In the genomic region with DNA sequence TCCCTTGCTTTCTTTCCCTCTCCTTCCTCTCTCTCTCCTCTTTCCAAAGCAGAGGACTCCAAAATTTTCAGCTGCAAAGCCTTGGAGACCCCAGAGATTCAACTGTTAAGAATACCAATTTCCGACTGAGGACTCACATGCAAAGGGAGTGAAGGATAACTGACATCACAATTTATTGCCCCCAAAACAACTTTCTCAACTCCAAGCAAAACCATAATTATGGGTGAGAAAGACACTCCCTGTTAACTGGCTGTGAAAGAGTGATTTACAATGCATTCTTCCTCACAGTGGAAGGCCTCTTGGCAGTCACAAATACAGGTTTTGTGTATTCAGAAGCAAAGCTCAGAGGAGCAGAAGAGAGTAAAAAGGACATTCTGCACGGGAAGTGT, we compare ENCODE assay signal across 24 cellular contexts.
DNase-seq lines count a peak whose midpoint lies in the region; ATAC-seq, FAIRE-seq and TF ChIP-seq lines count a peak whose summit lies in the region.
"Had no signal": no experiment of that assay in that cellular context is flagged by ENCODE, and none has a peak within 500 bp of the region (broad histone marks: within the 10 kb centered on the region; RNA-seq: fewer than 3 reads in every experiment).

No MANE protein-coding gene starts in this region.

- H2AFZ ChIP-seq in neural progenitor cell (replicated peaks) = no peak overlapping the region
- H2AFZ ChIP-seq: PC-9 had no signal

- H3K9me3 ChIP-seq in HEK293 (ENCODE audit: control insufficient read depth, insufficient read depth, low read depth, low read length) = no peaks in the 10 kb centered on the region
- no peaks in the 10 kb centered on the region for H3K9me3 ChIP-seq in neural progenitor cell (ENCODE audit: low read depth)
- H3K9me3 ChIP-seq in pancreas = no peaks in the 10 kb centered on the region
- H3K9me3 ChIP-seq: spleen, tibial nerve had no signal

- no peaks in the 10 kb centered on the region for H4K20me1 ChIP-seq in neural progenitor cell (ENCODE audit: low read depth)

- H3K4me1 ChIP-seq in HEK293 (ENCODE audit: control insufficient read depth, insufficient read depth, low read length) (peaks cover 19% of the 10 kb centered on the region), neural progenitor cell (peaks cover 58% of the 10 kb centered on the region), pancreas (no peaks in the 10 kb centered on the region)

- H3K27me3 Mint-ChIP-seq in endothelial cell (ENCODE audit: unreplicated experiment) (no peaks in the 10 kb centered on the region), neural progenitor cell (ENCODE audit: insufficient read depth, low read depth) (peaks cover 11% of the 10 kb centered on the region)
- H3K27me3 Mint-ChIP-seq: activated CD4-positive, alpha-beta T cell treated with anti-CD3 and anti-CD28 coated beads, Interleukin-2, amount 10 ng/mL, durations not matched to agents 7 days and 5 days; stimulated activated naive B cell treated with anti-CD40 and anti-IgM and Interleukin-4, amounts not matched to agents 10 μg/mL and 1 μg/mL and 100 μg/mL, for 72 hours had no signal

- DNase-seq in MV-4-11 (lab: John Stamatoyannopoulos, UW) (peak; percentile 16), endothelial cell (ENCODE audit: low spot score) (no peak), neural progenitor cell (ENCODE audit: low spot score) (peak; percentile 47), pancreas (no peak), NCI-H1694 (lab: John Stamatoyannopoulos, UW) (no peak), GM20000 (ENCODE audit: low spot score) (no peak)
- DNase-seq: activated CD4-positive, alpha-beta T cell treated with anti-CD3 and anti-CD28 coated beads, Interleukin-2, amount 10 ng/mL, durations not matched to agents 7 days and 5 days; activated naive CD4-positive, alpha-beta T cell treated with anti-CD3 and anti-CD28 coated beads, Interleukin-2, amount 50 U/mL, for 16 hours; activated T-cell treated with anti-CD3 and anti-CD28 coated beads for 4 hours; DMS153; HFFc6; KG1; NCI-H1694 treated with DMSO at 0.1 percent for 48 hours; NCI-H524; PC-9; spleen; stimulated activated naive B cell treated with anti-CD40 and anti-IgM and Interleukin-4, amounts not matched to agents 10 μg/mL and 1 μg/mL and 100 μg/mL, for 72 hours had no signal

- WGBS in pancreas, 2 donors = 32 to 39% methylated on average over 2 of the region's 2 CpGs

- no peak overlapping the region for H3K4me3 Mint-ChIP-seq in endothelial cell (ENCODE audit: unreplicated experiment)
- H3K4me3 Mint-ChIP-seq in neural progenitor cell = no peak overlapping the region
- H3K4me3 Mint-ChIP-seq: activated CD4-positive, alpha-beta T cell treated with anti-CD3 and anti-CD28 coated beads, Interleukin-2, amount 10 ng/mL, durations not matched to agents 7 days and 5 days; B cell; dendritic cell treated with granulocyte-macrophage colony-stimulating factor and Interleukin-4, amounts not matched to agents 40 ng/mL and 50 ng/mL, for 4 days; HFFc6; stimulated activated naive B cell treated with anti-CD40 and anti-IgM and Interleukin-4, amounts not matched to agents 10 μg/mL and 1 μg/mL and 100 μg/mL, for 72 hours had no signal

- H3K27me3 ChIP-seq in neural progenitor cell = peaks cover under 1% of the 10 kb centered on the region
- no peaks in the 10 kb centered on the region for H3K27me3 ChIP-seq in pancreas
- H3K27me3 ChIP-seq: spleen, tibial nerve had no signal

- H3K36me3 Mint-ChIP-seq in endothelial cell (ENCODE audit: low read depth, unreplicated experiment) = no peaks in the 10 kb centered on the region
- H3K36me3 Mint-ChIP-seq in neural progenitor cell = no peaks in the 10 kb centered on the region

- intact Hi-C loops in pancreas (cut with DNase I) = no loop called here

- peak overlapping the region; percentile 51 for H3K27ac ChIP-seq in HEK293 (ENCODE audit: extremely low read depth, low read depth, low read length)
- peak overlapping the region; percentile 65 for H3K27ac ChIP-seq in neural progenitor cell
- no peak overlapping the region for H3K27ac ChIP-seq in pancreas
- H3K27ac ChIP-seq: PC-9, spleen had no signal

- no peak for FAIRE-seq in pancreas (lab: Jason Lieb, UNC)
- FAIRE-seq: TTC549 had no signal

- H3K9me3 Mint-ChIP-seq in endothelial cell (ENCODE audit: unreplicated experiment) (no peaks in the 10 kb centered on the region), neural progenitor cell (peaks cover 2% of the 10 kb centered on the region)
- H3K9me3 Mint-ChIP-seq: dendritic cell treated with granulocyte-macrophage colony-stimulating factor and Interleukin-4, amounts not matched to agents 40 ng/mL and 50 ng/mL, for 4 days; HFFc6 had no signal

- no peaks in the 10 kb centered on the region for H3K36me3 ChIP-seq in HEK293 (ENCODE audit: control insufficient read depth in 2 of 2, insufficient read depth in 1 of 2, low read length in 2 of 2)
- no peaks in the 10 kb centered on the region for H3K36me3 ChIP-seq in neural progenitor cell
- H3K36me3 ChIP-seq in pancreas = no peaks in the 10 kb centered on the region
- H3K36me3 ChIP-seq: spleen, tibial nerve had no signal

- H3K4me1 Mint-ChIP-seq in endothelial cell (ENCODE audit: unreplicated experiment) (peaks cover 48% of the 10 kb centered on the region), neural progenitor cell (peaks cover 68% of the 10 kb centered on the region)

- H3F3A ChIP-seq in neural progenitor cell (ENCODE audit: low read depth) = peaks cover 28% of the 10 kb centered on the region

- POLR2A ChIA-PET in HEK293 (lab: Yijun Ruan, JAX) = no interaction called here

- H3K9ac ChIP-seq in neural progenitor cell = no peak overlapping the region

- no peak for ATAC-seq in pancreas
- ATAC-seq in HG03135 (IDR thresholded peaks at IDR 0.05; ENCODE audit: unreplicated experiment) = no peak
- ATAC-seq: esophagus mucosa; stimulated activated naive B cell treated with anti-CD40 and anti-IgM and Interleukin-4, amounts not matched to agents 10 μg/mL and 1 μg/mL and 100 μg/mL, for 72 hours had no signal

- H3K4me3 ChIP-seq in HEK293 (ENCODE audit: low read depth, low read length) = no peak overlapping the region
- no peak overlapping the region for H3K4me3 ChIP-seq in neural progenitor cell
- H3K4me3 ChIP-seq in pancreas = no peak overlapping the region
- H3K4me3 ChIP-seq: PC-9, spleen, tibial nerve had no signal

- no peaks in the 10 kb centered on the region for H3K79me2 ChIP-seq in neural progenitor cell (ENCODE audit: low read depth)

- TF ChIP-seq CTCF in HEK293 (tag by site-specific recombination; IDR thresholded peaks at IDR 0.05) (no peak), endothelial cell (IDR thresholded peaks at IDR 0.05; ENCODE audit: unreplicated experiment) (no peak), neural progenitor cell (IDR thresholded peaks at IDR 0.05) (no peak), pancreas (IDR thresholded peaks at IDR 0.05) (no peak), GM20000 (IDR thresholded peaks at IDR 0.05; ENCODE audit: extremely low read depth, missing control alignments) (no peak)

- peak overlapping the region; percentile 67 for H3K4me2 ChIP-seq in neural progenitor cell
- H3K4me2 ChIP-seq: PC-9 had no signal

- H3K27ac Mint-ChIP-seq in endothelial cell (ENCODE audit: unreplicated experiment) (peak overlapping the region; percentile 1), neural progenitor cell (peak overlapping the region; percentile 81)
- H3K27ac Mint-ChIP-seq: activated CD4-positive, alpha-beta T cell treated with anti-CD3 and anti-CD28 coated beads, Interleukin-2, amount 10 ng/mL, durations not matched to agents 7 days and 5 days; B cell; HFFc6; stimulated activated naive B cell treated with anti-CD40 and anti-IgM and Interleukin-4, amounts not matched to agents 10 μg/mL and 1 μg/mL and 100 μg/mL, for 72 hours had no signal

- CTCF ChIA-PET in HEK293 (lab: Yijun Ruan, JAX) = interaction anchor here (0.6 to 0.9 kb wide), 4 partner anchors 9 to 33 kb away, joined by 3 to 7 read pairs (median 3); no protein-coding TSS in a partner anchor

TF ChIP-seq in HEK293, 187 proteins besides CTCF, POLR2A, EP300 and RAD21 (continues in another document):
- no peak for TF ChIP-seq ZNF184 (tag by site-specific recombination; IDR thresholded peaks at IDR 0.05)
- TF ChIP-seq, protein P1, sequence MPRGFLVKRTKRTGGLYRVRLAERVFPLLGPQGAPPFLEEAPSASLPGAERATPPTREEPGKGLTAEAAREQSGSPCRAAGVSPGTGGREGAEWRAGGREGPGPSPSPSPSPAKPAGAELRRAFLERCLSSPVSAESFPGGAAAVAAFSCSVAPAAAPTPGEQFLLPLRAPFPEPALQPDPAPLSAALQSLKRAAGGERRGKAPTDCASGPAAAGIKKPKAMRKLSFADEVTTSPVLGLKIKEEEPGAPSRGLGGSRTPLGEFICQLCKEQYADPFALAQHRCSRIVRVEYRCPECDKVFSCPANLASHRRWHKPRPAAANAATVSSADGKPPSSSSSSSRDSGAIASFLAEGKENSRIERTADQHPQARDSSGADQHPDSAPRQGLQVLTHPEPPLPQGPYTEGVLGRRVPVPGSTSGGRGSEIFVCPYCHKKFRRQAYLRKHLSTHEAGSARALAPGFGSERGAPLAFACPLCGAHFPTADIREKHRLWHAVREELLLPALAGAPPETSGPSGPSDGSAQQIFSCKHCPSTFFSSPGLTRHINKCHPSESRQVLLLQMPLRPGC (tag by site-specific recombination; IDR thresholded peaks at IDR 0.05) = 0 out of 2 replicates have a peak, but pooled peaks have one; percentile 22
- TF ChIP-seq WT1 (tag by site-specific recombination; IDR thresholded peaks at IDR 0.05) = peak; percentile 99
- TF ChIP-seq ZNF596 (tag by site-specific recombination; IDR thresholded peaks at IDR 0.05) = peak; percentile 41; the same call in 1 of the 2 replicates
- peak; percentile 35; the same call in 1 of the 2 replicates for TF ChIP-seq ZBTB20 (tag by site-specific recombination; IDR thresholded peaks at IDR 0.05)
- 0 out of 2 replicates have a peak, but pooled peaks have one; percentile 62 for TF ChIP-seq ZNF561 (tag by site-specific recombination; IDR thresholded peaks at IDR 0.05; ENCODE audit: borderline replicate concordance)
- TF ChIP-seq, protein P2, sequence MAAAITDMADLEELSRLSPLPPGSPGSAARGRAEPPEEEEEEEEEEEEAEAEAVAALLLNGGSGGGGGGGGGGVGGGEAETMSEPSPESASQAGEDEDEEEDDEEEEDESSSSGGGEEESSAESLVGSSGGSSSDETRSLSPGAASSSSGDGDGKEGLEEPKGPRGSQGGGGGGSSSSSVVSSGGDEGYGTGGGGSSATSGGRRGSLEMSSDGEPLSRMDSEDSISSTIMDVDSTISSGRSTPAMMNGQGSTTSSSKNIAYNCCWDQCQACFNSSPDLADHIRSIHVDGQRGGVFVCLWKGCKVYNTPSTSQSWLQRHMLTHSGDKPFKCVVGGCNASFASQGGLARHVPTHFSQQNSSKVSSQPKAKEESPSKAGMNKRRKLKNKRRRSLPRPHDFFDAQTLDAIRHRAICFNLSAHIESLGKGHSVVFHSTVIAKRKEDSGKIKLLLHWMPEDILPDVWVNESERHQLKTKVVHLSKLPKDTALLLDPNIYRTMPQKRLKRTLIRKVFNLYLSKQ (tag by site-specific recombination; IDR thresholded peaks at IDR 0.05; ENCODE audit: borderline replicate concordance) = no peak
- 0 out of 2 replicates have a peak, but pooled peaks have one; percentile 18 for TF ChIP-seq TCF7L2 (IDR thresholded peaks at IDR 0.05; ENCODE audit: borderline replicate concordance, low read depth, low read length)
- TF ChIP-seq FEZF1 (tag by site-specific recombination; IDR thresholded peaks at IDR 0.05) = peak; percentile 97

Comparison
In these comparisons a context has a peak if more than half of its experiments do, and no peak if none do; other contexts are left out.
1. H3K27ac ChIP-seq: peak in HEK293 (single experiment) and neural progenitor cell (single experiment); none in pancreas (0 of 4).
2. DNase-seq: peak in MV-4-11 (single experiment) and neural progenitor cell (single experiment); none in endothelial cell (single experiment), pancreas (0 of 6), NCI-H1694 (single experiment) and GM20000 (single experiment).